Comparison of ENCODE assay signal across 19 cellular contexts in the genomic region with DNA sequence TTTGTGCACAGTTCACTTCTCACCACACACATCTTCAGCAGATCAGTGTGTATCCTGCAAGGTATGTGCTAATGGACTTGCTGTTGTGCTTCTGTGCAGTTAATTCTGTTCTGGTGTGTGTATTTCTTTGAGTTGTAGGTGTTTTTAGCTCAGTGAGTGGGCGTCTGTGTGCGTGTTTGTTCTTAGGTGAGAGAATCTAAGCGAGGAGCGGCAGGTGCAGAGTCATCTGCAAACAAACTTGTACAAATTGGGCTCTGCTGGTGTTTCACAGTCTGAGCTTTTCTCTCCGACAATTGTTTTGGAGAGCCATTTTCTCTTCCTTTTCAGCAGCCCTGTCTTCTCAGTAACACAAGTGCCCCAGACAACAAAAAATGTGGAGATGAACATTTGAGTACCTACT. TPM values are rescaled to one million over a fixed set of nuclear protein-coding genes. Genes with fewer than 3 reads are reported as not detected.
DNase-seq lines count a peak whose midpoint lies in the region; ATAC-seq and TF ChIP-seq lines count a peak whose summit lies in the region.
"Had no signal": no experiment of that assay in that cellular context is flagged by ENCODE, and none has a peak within 500 bp of the region (broad histone marks: within the 10 kb centered on the region; RNA-seq: fewer than 3 reads in every experiment).

No MANE protein-coding gene starts in this region.

- H3K4me1 ChIP-seq in aorta (ENCODE audit: control insufficient read depth in 1 of 2, insufficient read depth in 2 of 2, low read length in 2 of 2): no peaks in the 10 kb centered on the region
- H3K4me1 ChIP-seq: A549, body of pancreas, sigmoid colon had no signal

- peaks cover 0 to 3% of the 10 kb centered on the region in 2 donors for H3K36me3 ChIP-seq in aorta (ENCODE audit: control insufficient read depth in 1 of 2, insufficient read depth in 2 of 2, low read length in 1 of 2)
- H3K36me3 ChIP-seq: ovary had no signal

- H3K4me3 ChIP-seq in aorta (ENCODE audit: low read length in 2 of 2): no peak overlapping the region
- H3K4me3 ChIP-seq: A549, BLaER1, body of pancreas, ovary, sigmoid colon, upper lobe of right lung had no signal

- H3K4me1 Mint-ChIP-seq in activated CD4-positive, alpha-beta T cell treated with anti-CD3 and anti-CD28 coated beads for 36 hours: peaks cover 35% of the 10 kb centered on the region
- H3K4me1 Mint-ChIP-seq in WTC11 (peaks cover 25% of the 10 kb centered on the region), type B pancreatic cell (ENCODE audit: unreplicated experiment) (peaks cover 40% of the 10 kb centered on the region)

- CTCF ChIA-PET in activated CD4-positive, alpha-beta T cell treated with anti-CD3 and anti-CD28 coated beads for 36 hours (lab: Charles Lee): interaction anchor here (0.8 to 4.9 kb wide), 16 partner anchors 8 to 134 kb away, joined by 3 to 23 read pairs (median 4); a partner anchor contains a TSS
- CTCF ChIA-PET in WTC11 (lab: Charles Lee): interaction anchor here (0.6 to 4.8 kb wide), 23 partner anchors 8 to 390 kb away, joined by 3 to 25 read pairs (median 4); partner anchors contain the start of gene BCL9

- WGBS in aorta, 2 donors: 89 to 91% methylated on average over 5 of the region's 5 CpGs

- H3K27ac Mint-ChIP-seq in activated CD4-positive, alpha-beta T cell treated with anti-CD3 and anti-CD28 coated beads for 36 hours: peak overlapping the region; percentile 28
- H3K27ac Mint-ChIP-seq in WTC11 (peak overlapping the region; percentile 54; the same call in 1 of the 2 replicates), type B pancreatic cell (no peak overlapping the region)
- H3K27ac Mint-ChIP-seq: activated naive CD8-positive, alpha-beta T cell treated with anti-CD3 and anti-CD28 coated beads for 36 hours had no signal

- POLR2A ChIA-PET in activated CD4-positive, alpha-beta T cell treated with anti-CD3 and anti-CD28 coated beads for 36 hours (lab: Charles Lee): no interaction called here
- POLR2A ChIA-PET in WTC11 (lab: Charles Lee): interaction anchor here (0.7 kb wide), 1 partner anchor 41 kb away, joined by 3 read pairs; no protein-coding TSS in a partner anchor

- no peaks in the 10 kb centered on the region for H3K9me3 ChIP-seq in aorta (ENCODE audit: control insufficient read depth, low read length)
- H3K9me3 ChIP-seq: A549, BLaER1, body of pancreas, ovary, sigmoid colon, upper lobe of right lung had no signal

- ATAC-seq in activated CD4-positive, alpha-beta T cell treated with anti-CD3 and anti-CD28 coated beads for 36 hours: peak; percentile 35
- ATAC-seq in WTC11 (no peak), aorta (ENCODE audit: low FRiP score) (no peak)

- H3K27ac ChIP-seq in aorta (ENCODE audit: low read depth in 1 of 2, low read length in 2 of 2): no peak overlapping the region
- H3K27ac ChIP-seq: A549, BLaER1, body of pancreas, HL-60, ovary, sigmoid colon, upper lobe of right lung had no signal

- peaks cover 19% of the 10 kb centered on the region for H3K36me3 Mint-ChIP-seq in activated CD4-positive, alpha-beta T cell treated with anti-CD3 and anti-CD28 coated beads for 36 hours (ENCODE audit: low read depth)
- H3K36me3 Mint-ChIP-seq in WTC11 (peaks cover 23% of the 10 kb centered on the region), type B pancreatic cell (peaks cover 32% of the 10 kb centered on the region)

- TF ChIP-seq CTCF in WTC11 (IDR thresholded peaks at IDR 0.05) (no peak), type B pancreatic cell (conservative IDR thresholded peaks at IDR 0.05) (no peak)

- no peak for DNase-seq in activated CD4-positive, alpha-beta T cell treated with anti-CD3 and anti-CD28 coated beads for 36 hours
- DNase-seq in activated CD4-positive, alpha-beta T cell treated with anti-CD3 and anti-CD28 coated beads, Interleukin-2, amount 50 U/mL, for 1 hour: no peak
- DNase-seq in NCI-H2029 (lab: John Stamatoyannopoulos, UW) (peak; percentile 17), WTC11 (ENCODE audit: low spot score) (no peak), type B pancreatic cell (ENCODE audit: extremely low spot score, unreplicated experiment) (no peak), NCI-H526 (lab: John Stamatoyannopoulos, UW) (no peak), AG08396 (ENCODE audit: low spot score) (no peak), aorta (no peak)
- DNase-seq: DMS79, NCI-H2171 treated with DMSO at 0.1 percent for 48 hours, sigmoid colon had no signal

- no peaks in the 10 kb centered on the region for H3K27me3 ChIP-seq in aorta (ENCODE audit: control insufficient read depth in 1 of 2, insufficient read depth in 2 of 2, low read length in 1 of 2)
- H3K27me3 ChIP-seq: BLaER1, body of pancreas, ovary, sigmoid colon, upper lobe of right lung had no signal

- intact Hi-C loops in activated CD4-positive, alpha-beta T cell treated with anti-CD3 and anti-CD28 coated beads for 36 hours (cut with DNase I, micrococcal nuclease): loop anchor here (1.0 kb wide), 2 partner anchors 111 to 131 kb away; no protein-coding TSS in a partner anchor
- intact Hi-C loops in aorta (cut with DNase I): loop anchor here (2.0 to 10.0 kb wide), 3 partner anchors 129 to 352 kb away; no protein-coding TSS in a partner anchor

- no peaks in the 10 kb centered on the region for H3K27me3 Mint-ChIP-seq in activated CD4-positive, alpha-beta T cell treated with anti-CD3 and anti-CD28 coated beads for 36 hours
- H3K27me3 Mint-ChIP-seq in WTC11 (ENCODE audit: low read depth) (no peaks in the 10 kb centered on the region), type B pancreatic cell (no peaks in the 10 kb centered on the region)
- H3K27me3 Mint-ChIP-seq: activated naive CD8-positive, alpha-beta T cell treated with anti-CD3 and anti-CD28 coated beads for 36 hours; naive thymus-derived CD4-positive, alpha-beta T cell had no signal

- no peaks in the 10 kb centered on the region for H3K9me3 Mint-ChIP-seq in activated CD4-positive, alpha-beta T cell treated with anti-CD3 and anti-CD28 coated beads for 36 hours (ENCODE audit: low read depth)
- H3K9me3 Mint-ChIP-seq in WTC11 (no peaks in the 10 kb centered on the region), type B pancreatic cell (no peaks in the 10 kb centered on the region)
- H3K9me3 Mint-ChIP-seq: activated naive CD8-positive, alpha-beta T cell treated with anti-CD3 and anti-CD28 coated beads for 36 hours; naive thymus-derived CD4-positive, alpha-beta T cell had no signal

- H3K4me3 Mint-ChIP-seq in activated CD4-positive, alpha-beta T cell treated with anti-CD3 and anti-CD28 coated beads for 36 hours: no peak overlapping the region
- H3K4me3 Mint-ChIP-seq in WTC11: no peak overlapping the region
- H3K4me3 Mint-ChIP-seq in type B pancreatic cell: no peak overlapping the region
- H3K4me3 Mint-ChIP-seq: activated naive CD8-positive, alpha-beta T cell treated with anti-CD3 and anti-CD28 coated beads for 36 hours had no signal

TF ChIP-seq in WTC11, 78 proteins besides CTCF, POLR2A, EP300 and RAD21:
- TF ChIP-seq GABPB1 (CRISPR knock-in tag; IDR thresholded peaks at IDR 0.05) (no peak), SMAD3 (CRISPR knock-in tag; IDR thresholded peaks at IDR 0.05; ENCODE audit: borderline replicate concordance) (no peak), CBFB (CRISPR knock-in tag; IDR thresholded peaks at IDR 0.05; ENCODE audit: low read depth) (no peak), ZNF317 (CRISPR knock-in tag; IDR thresholded peaks at IDR 0.05; ENCODE audit: borderline replicate concordance, low read depth) (no peak)
- TF ChIP-seq, protein P1, sequence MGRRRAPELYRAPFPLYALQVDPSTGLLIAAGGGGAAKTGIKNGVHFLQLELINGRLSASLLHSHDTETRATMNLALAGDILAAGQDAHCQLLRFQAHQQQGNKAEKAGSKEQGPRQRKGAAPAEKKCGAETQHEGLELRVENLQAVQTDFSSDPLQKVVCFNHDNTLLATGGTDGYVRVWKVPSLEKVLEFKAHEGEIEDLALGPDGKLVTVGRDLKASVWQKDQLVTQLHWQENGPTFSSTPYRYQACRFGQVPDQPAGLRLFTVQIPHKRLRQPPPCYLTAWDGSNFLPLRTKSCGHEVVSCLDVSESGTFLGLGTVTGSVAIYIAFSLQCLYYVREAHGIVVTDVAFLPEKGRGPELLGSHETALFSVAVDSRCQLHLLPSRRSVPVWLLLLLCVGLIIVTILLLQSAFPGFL (CRISPR knock-in tag; IDR thresholded peaks at IDR 0.05; ENCODE audit: borderline replicate concordance): no peak
- TF ChIP-seq, protein P2, sequence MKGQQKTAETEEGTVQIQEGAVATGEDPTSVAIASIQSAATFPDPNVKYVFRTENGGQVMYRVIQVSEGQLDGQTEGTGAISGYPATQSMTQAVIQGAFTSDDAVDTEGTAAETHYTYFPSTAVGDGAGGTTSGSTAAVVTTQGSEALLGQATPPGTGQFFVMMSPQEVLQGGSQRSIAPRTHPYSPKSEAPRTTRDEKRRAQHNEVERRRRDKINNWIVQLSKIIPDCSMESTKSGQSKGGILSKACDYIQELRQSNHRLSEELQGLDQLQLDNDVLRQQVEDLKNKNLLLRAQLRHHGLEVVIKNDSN (CRISPR knock-in tag; IDR thresholded peaks at IDR 0.05): no peak
- TF ChIP-seq, protein P3, sequence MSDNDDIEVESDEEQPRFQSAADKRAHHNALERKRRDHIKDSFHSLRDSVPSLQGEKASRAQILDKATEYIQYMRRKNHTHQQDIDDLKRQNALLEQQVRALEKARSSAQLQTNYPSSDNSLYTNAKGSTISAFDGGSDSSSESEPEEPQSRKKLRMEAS (CRISPR knock-in tag; IDR thresholded peaks at IDR 0.05): no peak
TF ChIP-seq in WTC11: peak in this region for 0.

RNA-seq across cellular contexts. Expression of gene ACP6, which starts 43.6 kb away (rescaled TPM):
- 10 to 100 TPM; 11.1 to 11.7 TPM for total RNA-seq in activated CD4-positive, alpha-beta T cell treated with anti-CD3 and anti-CD28 coated beads for 36 hours
- 31.5 to 35.6 TPM (median 33.3 TPM) in 3 replicates for total RNA-seq in WTC11 (2021)
- total RNA-seq in type B pancreatic cell (ENCODE audit: low replicate concordance): 24.4 and 28.8 TPM in 2 replicates
- 10 to 100 TPM; 13.4 to 15.6 TPM for total RNA-seq in aorta
- 10 to 100 TPM in 1 of 2 donors, 1 to 10 TPM in 1; 5.9 to 24.0 TPM for polyA plus RNA-seq in aorta
